In the genomic region with DNA sequence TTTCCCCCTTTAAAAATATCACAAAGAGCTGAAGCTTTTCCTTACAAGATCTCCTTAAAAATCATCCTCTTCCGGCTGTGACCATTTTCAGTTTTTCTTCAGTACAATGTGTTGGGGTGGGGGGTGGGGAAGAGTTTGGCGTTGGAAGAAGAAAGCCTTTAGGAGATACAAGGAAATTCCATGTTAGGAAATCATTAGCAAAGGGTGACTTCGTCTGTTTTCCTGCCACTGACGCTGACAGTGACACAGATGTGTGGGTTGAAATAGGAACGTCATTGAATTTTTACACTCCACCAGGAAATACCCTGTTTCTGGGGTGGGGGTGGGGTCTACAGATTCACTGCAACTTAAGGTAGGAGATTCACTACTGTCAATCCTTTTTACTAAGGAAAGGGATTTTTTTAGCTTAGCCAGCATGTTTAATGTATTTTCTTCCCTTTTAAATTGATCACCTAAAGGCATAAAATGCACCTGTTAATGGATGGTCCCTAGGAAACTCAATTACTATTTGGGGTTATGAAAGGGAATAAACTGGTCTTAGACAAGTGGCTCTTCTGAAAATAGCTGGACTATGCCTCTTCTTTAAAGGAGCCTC, we compare ENCODE assay signal across 8 cellular contexts. TPM values are rescaled to one million over a fixed set of nuclear protein-coding genes. Genes with fewer than 3 reads are reported as not detected.
A peak's percentile ranks its signal among the peaks of the same experiment; 100 is the strongest.
DNase-seq lines count a peak whose midpoint lies in the region; ATAC-seq and TF ChIP-seq lines count a peak whose summit lies in the region.

No MANE protein-coding gene starts in this region.

- TF ChIP-seq POLR2A in gastroesophageal sphincter (IDR thresholded peaks at IDR 0.05) = no peak

- H3K27ac ChIP-seq in gastroesophageal sphincter (peak overlapping the region; percentile 34 to 91 (median 86)), foreskin keratinocyte (no peak overlapping the region)

- H3K27me3 ChIP-seq in gastroesophageal sphincter = no peaks in the 10 kb centered on the region
- H3K27me3 ChIP-seq in foreskin keratinocyte = peaks cover 7% of the 10 kb centered on the region

- ATAC-seq in gastroesophageal sphincter (no peak), GM18498 (IDR thresholded peaks at IDR 0.05; ENCODE audit: unreplicated experiment) (no peak), foreskin keratinocyte (no peak)

- H3K36me3 ChIP-seq in gastroesophageal sphincter = no peaks in the 10 kb centered on the region

- H3K4me3 ChIP-seq in WI38 (ENCODE audit: low read depth, low read length) (peak overlapping the region; percentile 69), gastroesophageal sphincter (peak overlapping the region; percentile 48 to 66), skeletal muscle cell (ENCODE audit: low read depth, low read length) (peak overlapping the region; percentile 61)

- no peaks in the 10 kb centered on the region for H3K9me3 ChIP-seq in gastroesophageal sphincter

- TF ChIP-seq EP300 in gastroesophageal sphincter (IDR thresholded peaks at IDR 0.05) = no peak

- 0 to 43% methylated on average over 1 to 3 of the region's 5 CpGs for WGBS in gastroesophageal sphincter (ENCODE audit: low coverage in 1 of 2), 2 donors

- DNase-seq in Daoy (ENCODE audit: low read depth) (peak; percentile 7), skeletal muscle cell (ENCODE audit: low read depth) (no peak), NAMALWA (ENCODE audit: low spot score) (no peak), ureter (ENCODE audit: low spot score) (no peak), foreskin keratinocyte (no peak)

- TF ChIP-seq CTCF in WI38 (IDR thresholded peaks at IDR 0.05; ENCODE audit: low read depth, low read length) (no peak), gastroesophageal sphincter (IDR thresholded peaks at IDR 0.05) (no peak), foreskin keratinocyte (conservative IDR thresholded peaks at IDR 0.05) (no peak)

- peaks cover 0 to 8% (median 0%) of the 10 kb centered on the region in 3 donors for H3K4me1 ChIP-seq in gastroesophageal sphincter
- H3K4me1 ChIP-seq in foreskin keratinocyte = no peaks in the 10 kb centered on the region

RNA-seq across cellular contexts. Expression of gene MAMLD1, which starts 3.9 kb away (rescaled TPM):
- total RNA-seq in Daoy (2014; rRNA removed; shearing (Covaris generic)) = 2.2 and 12.3 TPM in 2 replicates
- 1 to 10 TPM; 2.2 to 7.3 (median 3.9) TPM for total RNA-seq in gastroesophageal sphincter
- 6.1 TPM for total RNA-seq in ureter
- total RNA-seq in foreskin keratinocyte = 1.1 and 1.3 TPM in 2 replicates
- polyA plus RNA-seq in foreskin keratinocyte = 1.1 and 1.2 TPM in 2 replicates
